Comparison of ENCODE assay signal across 16 cellular contexts in the genomic region with DNA sequence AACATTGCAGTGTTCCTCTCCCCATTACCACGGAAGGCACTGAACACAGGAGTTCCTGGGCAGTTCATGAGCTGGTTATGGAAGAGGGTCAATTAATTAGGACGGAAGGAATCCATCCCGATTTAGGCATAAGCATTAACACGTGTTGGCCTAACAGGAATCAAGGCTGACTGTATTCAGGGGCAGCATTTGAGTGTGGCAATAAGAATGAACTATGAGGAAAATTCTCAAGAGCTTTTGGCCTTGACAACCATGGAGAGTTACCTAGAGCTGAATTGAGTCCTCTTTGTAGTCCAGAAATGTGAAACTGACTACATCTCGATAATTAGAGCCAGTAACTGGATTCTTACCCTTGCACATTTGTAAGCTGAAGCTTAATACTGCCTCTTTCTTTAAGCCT.
DNase-seq lines count a peak whose midpoint lies in the region; ATAC-seq and TF ChIP-seq lines count a peak whose summit lies in the region.
"Had no signal": no experiment of that assay in that cellular context is flagged by ENCODE, and none has a peak within 500 bp of the region (broad histone marks: within the 10 kb centered on the region; RNA-seq: fewer than 3 reads in every experiment).

No MANE protein-coding gene starts in this region.

- H3K4me1 Mint-ChIP-seq in GM23338 (peaks cover 6% of the 10 kb centered on the region), activated B cell treated with CpG ODN at 0.5 μM for 24 hours (peaks cover 28% of the 10 kb centered on the region)
- H3K4me1 Mint-ChIP-seq: neural crest cell had no signal

- WGBS in mesodermal cell (ENCODE audit: insufficient coverage in 2 of 2), 2 experiments, result 89 to 97% methylated on average over 3 to 5 of the region's 5 CpGs

- H3K9me3 Mint-ChIP-seq in GM23338 (no peaks in the 10 kb centered on the region; the same call in 2 of the 3 replicates), activated B cell treated with CpG ODN at 0.5 μM for 24 hours (no peaks in the 10 kb centered on the region)
- H3K9me3 Mint-ChIP-seq: neural crest cell had no signal

- no peaks in the 10 kb centered on the region for H3F3A ChIP-seq in GM23338 (replicated peaks; ENCODE audit: low read depth)

- H2AFZ ChIP-seq in GM23338, result no peak overlapping the region

- in situ Hi-C loops in GM13977 (cut with MboI; ENCODE audit: low pct_unique_long_range_greater_than_20kb, low sequenced_read_pairs, unreplicated experiment), result no loop called here

- H3K4me1 ChIP-seq in GM23338 (ENCODE audit: insufficient read depth) (no peaks in the 10 kb centered on the region), mesodermal cell (ENCODE audit: control insufficient read depth, insufficient read depth, low read length, poor library complexity, severe bottlenecking) (peaks cover 19% of the 10 kb centered on the region)
- H3K4me1 ChIP-seq: psoas muscle, SJCRH30 had no signal

- H3K9me2 ChIP-seq in GM23338 (ENCODE audit: insufficient read depth), result no peaks in the 10 kb centered on the region

- intact Hi-C loops in activated B cell treated with CpG ODN at 0.5 μM for 24 hours (cut with micrococcal nuclease), result loop anchor here (1.0 kb wide), 6 partner anchors 10 to 176 kb away; no protein-coding TSS in a partner anchor

- H3K27me3 ChIP-seq in GM23338 (ENCODE audit: insufficient read depth) (no peaks in the 10 kb centered on the region), WERI-Rb-1 (ENCODE audit: insufficient read depth, low read depth, severe bottlenecking) (peaks cover 75% of the 10 kb centered on the region)
- H3K27me3 ChIP-seq: SJCRH30 had no signal

- no peak for ATAC-seq in GM23338
- no peak for ATAC-seq in activated B cell treated with CpG ODN at 0.5 μM for 24 hours (ENCODE audit: low read depth)
- no peak for ATAC-seq in HG03457 (IDR thresholded peaks at IDR 0.05; ENCODE audit: unreplicated experiment)
- ATAC-seq in GM18907 (IDR thresholded peaks at IDR 0.05; ENCODE audit: unreplicated experiment), result no peak
- ATAC-seq: PC-3 had no signal

- H3K36me3 Mint-ChIP-seq in GM23338 (ENCODE audit: low read depth) (no peaks in the 10 kb centered on the region), activated B cell treated with CpG ODN at 0.5 μM for 24 hours (ENCODE audit: low read depth) (no peaks in the 10 kb centered on the region)

- H3K4me3 ChIP-seq in GM23338 (no peak overlapping the region), mesodermal cell (ENCODE audit: extremely low read depth, insufficient read depth, low read length, poor library complexity, severe bottlenecking) (no peak overlapping the region), WERI-Rb-1 (ENCODE audit: low read depth, low read length) (no peak overlapping the region)
- H3K4me3 ChIP-seq: psoas muscle, SJCRH30 had no signal

- H3K4me3 Mint-ChIP-seq in GM23338, result no peak overlapping the region
- no peak overlapping the region for H3K4me3 Mint-ChIP-seq in activated B cell treated with CpG ODN at 0.5 μM for 24 hours
- H3K4me3 Mint-ChIP-seq: neural crest cell had no signal

- peak; percentile 24 for DNase-seq in CD1c-positive myeloid dendritic cell (ENCODE audit: extremely low spot score)
- DNase-seq in GM23338 (ENCODE audit: low spot score), result no peak
- DNase-seq in activated B cell treated with CpG ODN at 0.5 μM for 24 hours, result no peak
- no peak for DNase-seq in GM13977 (ENCODE audit: low spot score)
- no peak for DNase-seq in WERI-Rb-1
- DNase-seq: activated CD8-positive, alpha-beta memory T cell treated with anti-CD3 and anti-CD28 coated beads, Interleukin-2, amount 50 U/mL, for 48 hours; islet precursor cell; NCI-H1930; NCI-H446 treated with DMSO at 0.1 percent for 48 hours; PC-3; SJCRH30 had no signal

- H3K27ac ChIP-seq in GM23338 (ENCODE audit: low read depth) (no peak overlapping the region), mesodermal cell (ENCODE audit: low read depth, low read length, severe bottlenecking) (peak overlapping the region; percentile 25), WERI-Rb-1 (no peak overlapping the region)
- H3K27ac ChIP-seq: psoas muscle, SJCRH30 had no signal

- H3K79me2 ChIP-seq in GM23338 (replicated peaks; ENCODE audit: insufficient read depth), result no peaks in the 10 kb centered on the region

- H3K27me3 Mint-ChIP-seq in GM23338 (ENCODE audit: insufficient read depth, low read depth, poor library complexity) (peaks cover 5% of the 10 kb centered on the region), activated B cell treated with CpG ODN at 0.5 μM for 24 hours (no peaks in the 10 kb centered on the region)

- TF ChIP-seq CTCF in GM23338 (conservative IDR thresholded peaks at IDR 0.05; ENCODE audit: low read depth in 2 of 2) (no peak), activated B cell treated with CpG ODN at 0.5 μM for 24 hours (IDR thresholded peaks at IDR 0.05) (no peak), GM13977 (IDR thresholded peaks at IDR 0.05; ENCODE audit: extremely low read depth, insufficient read depth, missing control alignments) (no peak), WERI-Rb-1 (IDR thresholded peaks at IDR 0.05; ENCODE audit: low read depth, low read length) (no peak)

- H3K27ac Mint-ChIP-seq in GM23338 (peak overlapping the region; percentile 48; the same call in 1 of the 2 replicates), activated B cell treated with CpG ODN at 0.5 μM for 24 hours (peak overlapping the region; percentile 46)

- CTCF ChIA-PET in activated B cell treated with CpG ODN at 0.5 μM for 24 hours (lab: Charles Lee), result interaction anchor here (0.9 to 6.4 kb wide), 26 partner anchors 10 to 268 kb away, joined by 3 to 134 read pairs (median 8); a partner anchor contains a TSS

- H3K9me3 ChIP-seq in mesodermal cell (ENCODE audit: control insufficient read depth, low read length), result no peaks in the 10 kb centered on the region
- no peaks in the 10 kb centered on the region for H3K9me3 ChIP-seq in WERI-Rb-1 (ENCODE audit: severe bottlenecking)
- H3K9me3 ChIP-seq: psoas muscle, SJCRH30 had no signal

- no peak overlapping the region for H3K4me2 ChIP-seq in GM23338

- no peaks in the 10 kb centered on the region; the same call in 1 of the 2 replicates for H4K20me1 ChIP-seq in GM23338 (replicated peaks; ENCODE audit: insufficient read depth)

- POLR2A ChIA-PET in activated B cell treated with CpG ODN at 0.5 μM for 24 hours (lab: Charles Lee), result interaction anchor here (1.1 to 3.1 kb wide), 8 partner anchors 10 to 306 kb away, joined by 3 to 16 read pairs (median 6); a partner anchor contains a TSS

- H3K36me3 ChIP-seq in GM23338 (ENCODE audit: insufficient read depth), result no peaks in the 10 kb centered on the region
- peaks cover 4% of the 10 kb centered on the region for H3K36me3 ChIP-seq in mesodermal cell (ENCODE audit: control insufficient read depth, insufficient read depth, low read length)
- H3K36me3 ChIP-seq in WERI-Rb-1, result no peaks in the 10 kb centered on the region
- H3K36me3 ChIP-seq: SJCRH30 had no signal

TF ChIP-seq in GM23338, 12 proteins besides CTCF, POLR2A, EP300 and RAD21:
- TF ChIP-seq ZNF331 (CRISPR knock-in tag; IDR thresholded peaks at IDR 0.05; ENCODE audit: low read depth), result no peak
